Comparison of ENCODE assay signal across 20 cellular contexts in genomic region chr5:37841223-37841622, GRCh38. TPM values are rescaled to one million over a fixed set of nuclear protein-coding genes. Genes with fewer than 3 reads are reported as not detected.
DNase-seq lines count a peak whose midpoint lies in the region; ATAC-seq and TF ChIP-seq lines count a peak whose summit lies in the region.
"Had no signal": no experiment of that assay in that cellular context is flagged by ENCODE, and none has a peak within 500 bp of the region (broad histone marks: within the 10 kb centered on the region; RNA-seq: fewer than 3 reads in every experiment).

No MANE protein-coding gene starts in this region.

- no peak for ATAC-seq in gastroesophageal sphincter
- no peak for ATAC-seq in HG03457 (IDR thresholded peaks at IDR 0.05; ENCODE audit: unreplicated experiment)
- ATAC-seq: activated naive CD8-positive, alpha-beta T cell treated with anti-CD3 and anti-CD28 coated beads, Interleukin-2, amount 50 U/mL, for 24 hours had no signal

- DNase-seq in DMS53 (lab: John Stamatoyannopoulos, UW), result peak; percentile 57
- peak; percentile 28 for DNase-seq in RPMI7951 (ENCODE audit: low read depth)
- peak; percentile 13 for DNase-seq in renal cortical epithelial cell (ENCODE audit: low read depth)
- no peak for DNase-seq in cerebellar nuclear complex (lab: John Stamatoyannopoulos, UW)
- DNase-seq in NCI-H524 treated with DMSO at 0.1 percent for 48 hours (lab: John Stamatoyannopoulos, UW), result no peak
- DNase-seq in NCI-H2171 (lab: John Stamatoyannopoulos, UW), result no peak
- DNase-seq: activated CD4-positive, CD25-positive, alpha-beta regulatory T cell; activated naive CD8-positive, alpha-beta T cell treated with anti-CD3 and anti-CD28 coated beads, Interleukin-2, amount 50 U/mL, for 24 hours; AML-193; effector memory CD4-positive, alpha-beta T cell; GF-D8; midbrain; NCI-H2227 treated with DMSO at 0.1 percent for 48 hours; occipital lobe; stimulated activated CD4-positive, alpha-beta T cell treated with anti-CD3 and anti-CD28 coated beads, Interleukin-2, amount 100 ng/mL, for 48 hours had no signal

- peaks cover 0 to 50% (median 5%) of the 10 kb centered on the region in 3 donors for H3K4me1 ChIP-seq in gastroesophageal sphincter

- no peaks in the 10 kb centered on the region for H3K9me3 ChIP-seq in gastroesophageal sphincter

- WGBS in gastroesophageal sphincter (ENCODE audit: low coverage in 1 of 2), 2 donors, result 70 to 83% methylated on average over 6 to 7 of the region's 7 CpGs

- H3K4me3 ChIP-seq in gastroesophageal sphincter, result peak overlapping the region in 1 of 2 donors; percentile 77

- H3K27ac ChIP-seq in gastroesophageal sphincter, result peak overlapping the region in 3 of 4 donors; percentile 87 to 96 (median 95)
- H3K27ac ChIP-seq: HL-60, KMS-11 had no signal

- TF ChIP-seq POLR2A in gastroesophageal sphincter (IDR thresholded peaks at IDR 0.05), result no peak

- TF ChIP-seq EP300 in gastroesophageal sphincter (IDR thresholded peaks at IDR 0.05), result no peak

- no peak for TF ChIP-seq CTCF in gastroesophageal sphincter (IDR thresholded peaks at IDR 0.05)

- peaks cover 36% of the 10 kb centered on the region for H3K27me3 ChIP-seq in gastroesophageal sphincter

- no peaks in the 10 kb centered on the region for H3K36me3 ChIP-seq in gastroesophageal sphincter

RNA-seq across cellular contexts. Expression of gene GDNF, which starts 1.4 kb away (rescaled TPM):
- total RNA-seq in RPMI7951 (2014; rRNA removed; shearing (Covaris generic)), result 2.2 TPM in 2 replicates
- total RNA-seq in gastroesophageal sphincter (1 to 10 TPM in 3 of 4 donors, under 1 TPM in 1; 0.81 to 6.4 (median 4.3) TPM), renal cortical epithelial cell (0.52 and 0.60 TPM in 2 replicates)
- total RNA-seq: activated T-helper 2 cell treated with anti-CD3 and anti-CD28 coated beads, Interferon-gamma antibody, Interleukin-2, Interleukin-4, amounts not matched to agents 10 μg/mL and 5 μg/mL and 100 μg/mL, durations not matched to agents 14 hours and 24 hours and 36 hours; occipital lobe had no signal

Comparison
In these comparisons a context has a peak if more than half of its experiments do, and no peak if none do; other contexts are left out.
1. DNase-seq: peak in DMS53 (single experiment), RPMI7951 (single experiment) and renal cortical epithelial cell (single experiment); none in cerebellar nuclear complex (0 of 2), NCI-H524 treated with DMSO at 0.1 percent for 48 hours (single experiment) and NCI-H2171 (single experiment).